15 cellular contexts compared by ENCODE assay signal in genomic region chr5:175281714-175282113, GRCh38.
"Had no signal": no experiment of that assay in that cellular context is flagged by ENCODE, and none has a peak within 500 bp of the region (broad histone marks: within the 10 kb centered on the region; RNA-seq: fewer than 3 reads in every experiment).

No MANE protein-coding gene starts in this region.

- H3K27me3 Mint-ChIP-seq: activated naive CD4-positive, alpha-beta T cell treated with anti-CD3 and anti-CD28 coated beads, Interleukin-2, amount 10 ng/mL, durations not matched to agents 7 days and 5 days had no signal

- H3K4me3 ChIP-seq: cardiac muscle cell, esophagus muscularis mucosa, mucosa of descending colon, right atrium auricular region, transverse colon had no signal

- H3K36me3 Mint-ChIP-seq: activated naive CD4-positive, alpha-beta T cell treated with anti-CD3 and anti-CD28 coated beads, Interleukin-2, amount 10 ng/mL, durations not matched to agents 7 days and 5 days; naive thymus-derived CD8-positive, alpha-beta T cell; stimulated activated effector memory CD8-positive, alpha-beta T cell treated with anti-CD3 and anti-CD28 coated beads, Interleukin-12 subunit alpha, Interleukin-12 subunit beta, amount 100 ng/mL, for 72 hours had no signal

- H3K9me3 ChIP-seq: esophagus muscularis mucosa, mucosa of descending colon, right atrium auricular region, transverse colon had no signal

- H3K9me3 Mint-ChIP-seq: activated CD8-positive, alpha-beta T cell treated with anti-CD3 and anti-CD28 coated beads for 36 hours; activated naive CD4-positive, alpha-beta T cell treated with anti-CD3 and anti-CD28 coated beads, Interleukin-2, amount 10 ng/mL, durations not matched to agents 7 days and 5 days had no signal

- H3K36me3 ChIP-seq: cardiac muscle cell, esophagus muscularis mucosa, right atrium auricular region, transverse colon had no signal

- H3K4me3 Mint-ChIP-seq: activated CD8-positive, alpha-beta T cell treated with anti-CD3 and anti-CD28 coated beads for 36 hours; activated naive CD4-positive, alpha-beta T cell treated with anti-CD3 and anti-CD28 coated beads, Interleukin-2, amount 10 ng/mL, durations not matched to agents 7 days and 5 days; naive thymus-derived CD8-positive, alpha-beta T cell; stimulated activated effector memory CD8-positive, alpha-beta T cell treated with anti-CD3 and anti-CD28 coated beads, Interleukin-12 subunit alpha, Interleukin-12 subunit beta, amount 100 ng/mL, for 72 hours had no signal

- DNase-seq: activated CD8-positive, alpha-beta memory T cell treated with anti-CD3 and anti-CD28 coated beads, Interleukin-2, amount 50 U/mL, for 48 hours; activated CD8-positive, alpha-beta T cell treated with anti-CD3 and anti-CD28 coated beads for 36 hours; activated naive CD4-positive, alpha-beta T cell treated with anti-CD3 and anti-CD28 coated beads, Interleukin-2, amount 10 ng/mL, durations not matched to agents 7 days and 5 days; head of caudate nucleus; islet precursor cell; mucosa of descending colon; naive thymus-derived CD8-positive, alpha-beta T cell; nucleus accumbens; small intestine; transverse colon had no signal

- H3K4me1 Mint-ChIP-seq: activated naive CD4-positive, alpha-beta T cell treated with anti-CD3 and anti-CD28 coated beads, Interleukin-2, amount 10 ng/mL, durations not matched to agents 7 days and 5 days; naive thymus-derived CD8-positive, alpha-beta T cell; stimulated activated effector memory CD8-positive, alpha-beta T cell treated with anti-CD3 and anti-CD28 coated beads, Interleukin-12 subunit alpha, Interleukin-12 subunit beta, amount 100 ng/mL, for 72 hours had no signal

- H3K27ac Mint-ChIP-seq: activated CD8-positive, alpha-beta T cell treated with anti-CD3 and anti-CD28 coated beads for 36 hours; activated naive CD4-positive, alpha-beta T cell treated with anti-CD3 and anti-CD28 coated beads, Interleukin-2, amount 10 ng/mL, durations not matched to agents 7 days and 5 days; naive thymus-derived CD8-positive, alpha-beta T cell; stimulated activated effector memory CD8-positive, alpha-beta T cell treated with anti-CD3 and anti-CD28 coated beads, Interleukin-12 subunit alpha, Interleukin-12 subunit beta, amount 100 ng/mL, for 72 hours had no signal

- ATAC-seq: activated CD8-positive, alpha-beta T cell treated with anti-CD3 and anti-CD28 coated beads for 36 hours; left lobe of liver; mucosa of descending colon; naive thymus-derived CD8-positive, alpha-beta T cell; stimulated activated effector memory CD8-positive, alpha-beta T cell treated with anti-CD3 and anti-CD28 coated beads, Interleukin-12 subunit alpha, Interleukin-12 subunit beta, amount 100 ng/mL, for 72 hours had no signal

- H3K27me3 ChIP-seq: cardiac muscle cell, esophagus muscularis mucosa, right atrium auricular region, transverse colon had no signal

- H3K27ac ChIP-seq: cardiac muscle cell, esophagus muscularis mucosa, right atrium auricular region, transverse colon had no signal
